1 cellular context compared by ENCODE assay signal in the genomic region with DNA sequence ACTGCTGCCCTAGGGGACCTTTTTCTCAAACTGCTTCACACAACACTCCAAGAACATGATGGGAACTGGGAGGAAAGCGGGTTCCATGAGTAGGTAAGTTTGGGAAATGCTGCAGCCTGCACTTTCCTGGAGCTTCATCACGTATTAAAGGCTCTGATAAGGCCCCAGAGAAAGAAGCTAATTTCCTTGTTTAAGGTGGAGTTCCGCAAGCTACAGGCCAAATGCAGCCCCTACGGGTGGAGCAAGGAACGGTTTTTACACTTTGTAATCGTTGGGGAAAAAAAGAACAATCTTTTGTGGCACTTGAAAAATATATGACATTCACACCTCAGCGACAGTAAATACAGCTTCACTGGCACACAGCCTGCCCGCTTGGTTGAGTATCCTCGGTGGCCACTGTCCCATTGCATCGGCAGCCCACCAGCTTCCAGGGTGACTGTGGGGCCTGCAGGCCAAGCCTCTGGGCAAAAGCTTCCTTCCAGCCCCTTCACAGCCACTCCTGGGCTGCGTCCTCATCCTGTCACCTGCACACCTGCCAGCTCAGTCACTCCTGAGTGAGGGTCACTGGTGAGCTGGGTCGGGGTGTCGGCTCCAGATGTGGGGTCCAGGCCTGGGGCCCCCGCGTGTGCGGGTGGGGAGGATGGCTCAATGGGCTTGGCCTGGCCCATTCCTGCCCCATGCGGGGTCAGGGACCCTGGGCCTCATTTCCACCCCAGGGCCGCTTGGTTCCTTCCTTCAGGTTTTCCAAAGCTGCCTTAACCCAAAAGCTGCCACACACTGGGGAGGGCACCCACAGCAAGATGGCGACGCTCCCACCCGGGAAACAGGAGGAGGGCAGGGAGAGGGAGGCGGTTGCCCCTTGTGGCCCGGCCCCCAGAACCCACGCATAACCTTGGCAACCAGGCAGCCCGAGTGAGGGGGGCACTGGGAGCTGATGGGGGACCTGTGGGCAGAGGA.
TF ChIP-seq lines count a peak whose summit lies in the region.

No MANE protein-coding gene starts in this region.

TF ChIP-seq in K562, 482 proteins besides CTCF, POLR2A, EP300 and RAD21:
- TF ChIP-seq, protein P1, sequence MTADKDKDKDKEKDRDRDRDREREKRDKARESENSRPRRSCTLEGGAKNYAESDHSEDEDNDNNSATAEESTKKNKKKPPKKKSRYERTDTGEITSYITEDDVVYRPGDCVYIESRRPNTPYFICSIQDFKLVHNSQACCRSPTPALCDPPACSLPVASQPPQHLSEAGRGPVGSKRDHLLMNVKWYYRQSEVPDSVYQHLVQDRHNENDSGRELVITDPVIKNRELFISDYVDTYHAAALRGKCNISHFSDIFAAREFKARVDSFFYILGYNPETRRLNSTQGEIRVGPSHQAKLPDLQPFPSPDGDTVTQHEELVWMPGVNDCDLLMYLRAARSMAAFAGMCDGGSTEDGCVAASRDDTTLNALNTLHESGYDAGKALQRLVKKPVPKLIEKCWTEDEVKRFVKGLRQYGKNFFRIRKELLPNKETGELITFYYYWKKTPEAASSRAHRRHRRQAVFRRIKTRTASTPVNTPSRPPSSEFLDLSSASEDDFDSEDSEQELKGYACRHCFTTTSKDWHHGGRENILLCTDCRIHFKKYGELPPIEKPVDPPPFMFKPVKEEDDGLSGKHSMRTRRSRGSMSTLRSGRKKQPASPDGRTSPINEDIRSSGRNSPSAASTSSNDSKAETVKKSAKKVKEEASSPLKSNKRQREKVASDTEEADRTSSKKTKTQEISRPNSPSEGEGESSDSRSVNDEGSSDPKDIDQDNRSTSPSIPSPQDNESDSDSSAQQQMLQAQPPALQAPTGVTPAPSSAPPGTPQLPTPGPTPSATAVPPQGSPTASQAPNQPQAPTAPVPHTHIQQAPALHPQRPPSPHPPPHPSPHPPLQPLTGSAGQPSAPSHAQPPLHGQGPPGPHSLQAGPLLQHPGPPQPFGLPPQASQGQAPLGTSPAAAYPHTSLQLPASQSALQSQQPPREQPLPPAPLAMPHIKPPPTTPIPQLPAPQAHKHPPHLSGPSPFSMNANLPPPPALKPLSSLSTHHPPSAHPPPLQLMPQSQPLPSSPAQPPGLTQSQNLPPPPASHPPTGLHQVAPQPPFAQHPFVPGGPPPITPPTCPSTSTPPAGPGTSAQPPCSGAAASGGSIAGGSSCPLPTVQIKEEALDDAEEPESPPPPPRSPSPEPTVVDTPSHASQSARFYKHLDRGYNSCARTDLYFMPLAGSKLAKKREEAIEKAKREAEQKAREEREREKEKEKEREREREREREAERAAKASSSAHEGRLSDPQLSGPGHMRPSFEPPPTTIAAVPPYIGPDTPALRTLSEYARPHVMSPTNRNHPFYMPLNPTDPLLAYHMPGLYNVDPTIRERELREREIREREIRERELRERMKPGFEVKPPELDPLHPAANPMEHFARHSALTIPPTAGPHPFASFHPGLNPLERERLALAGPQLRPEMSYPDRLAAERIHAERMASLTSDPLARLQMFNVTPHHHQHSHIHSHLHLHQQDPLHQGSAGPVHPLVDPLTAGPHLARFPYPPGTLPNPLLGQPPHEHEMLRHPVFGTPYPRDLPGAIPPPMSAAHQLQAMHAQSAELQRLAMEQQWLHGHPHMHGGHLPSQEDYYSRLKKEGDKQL (CRISPR knock-in tag; IDR thresholded peaks at IDR 0.05; ENCODE audit: borderline replicate concordance) = no peak
- TF ChIP-seq ZNF239 (CRISPR knock-in tag; IDR thresholded peaks at IDR 0.05) = peak; percentile 97
